ENCODE assay signal across 24 cellular contexts in genomic region chr2:27131429-27131828, GRCh38. TPM values are rescaled to one million over a fixed set of nuclear protein-coding genes. Genes with fewer than 3 reads are reported as not detected.
DNase-seq lines count a peak whose midpoint lies in the region; ATAC-seq, FAIRE-seq and TF ChIP-seq lines count a peak whose summit lies in the region.
"Had no signal": no experiment of that assay in that cellular context is flagged by ENCODE, and none has a peak within 500 bp of the region (broad histone marks: within the 10 kb centered on the region; RNA-seq: fewer than 3 reads in every experiment).

No MANE protein-coding gene starts in this region.

- in situ Hi-C loops in K562 (cut with MboI) = no loop called here

- H3K27ac ChIP-seq in CD4-positive, alpha-beta memory T cell (ENCODE audit: low read depth, low read length) = no peak overlapping the region
- H3K27ac ChIP-seq in K562 (ENCODE audit: extremely low read depth, low read depth, low read length) = no peak overlapping the region
- H3K27ac ChIP-seq: GM23248, HL-60 had no signal

- H3K4me1 Mint-ChIP-seq in activated T-cell treated with anti-CD3 and anti-CD28 coated beads, Interleukin-2, amount 50 U/mL, for 24 hours (ENCODE audit: low read depth) = peaks cover 18% of the 10 kb centered on the region
- H3K4me1 Mint-ChIP-seq in CD4-positive, alpha-beta memory T cell = peaks cover 14 to 38% (median 27%) of the 10 kb centered on the region in 4 donors
- peaks cover 14% of the 10 kb centered on the region for H3K4me1 Mint-ChIP-seq in nephron progenitor cell

- H3K27me3 Mint-ChIP-seq in activated T-cell treated with anti-CD3 and anti-CD28 coated beads, Interleukin-2, amount 50 U/mL, for 24 hours = no peaks in the 10 kb centered on the region
- H3K27me3 Mint-ChIP-seq in CD4-positive, alpha-beta memory T cell = no peaks in the 10 kb centered on the region
- H3K27me3 Mint-ChIP-seq in nephron progenitor cell (ENCODE audit: low read depth, poor library complexity) = peaks cover 4% of the 10 kb centered on the region

- H3K4me2 ChIP-seq in K562 (ENCODE audit: insufficient read depth, low read length) = no peak overlapping the region

- peaks cover 21% of the 10 kb centered on the region for H3K79me2 ChIP-seq in K562 (ENCODE audit: control insufficient read depth, insufficient read depth, low read length)

- H2AFZ ChIP-seq in K562 (ENCODE audit: low read depth, low read length) = no peak overlapping the region
- H2AFZ ChIP-seq: GM23248 had no signal

- H3K4me3 Mint-ChIP-seq in activated T-cell treated with anti-CD3 and anti-CD28 coated beads, Interleukin-2, amount 50 U/mL, for 24 hours = no peak overlapping the region
- H3K4me3 Mint-ChIP-seq in CD4-positive, alpha-beta memory T cell = peak overlapping the region in 3 of 8 donors; percentile 28 to 61 (median 35)
- H3K4me3 Mint-ChIP-seq in nephron progenitor cell = no peak overlapping the region

- POLR2A ChIA-PET in CD4-positive, alpha-beta memory T cell (lab: Charles Lee; ENCODE audit: partially characterized antibody) = interaction anchor here (5.8 kb wide), 1 partner anchor 7 kb away, joined by 99 read pairs; the partner anchor contains the start of gene ABHD1
- POLR2A ChIA-PET in K562 (lab: Yijun Ruan, JAX) = no interaction called here

- H3K36me3 ChIP-seq in CD4-positive, alpha-beta memory T cell (ENCODE audit: insufficient read depth, low read length) = peaks cover 23% of the 10 kb centered on the region
- H3K36me3 ChIP-seq in K562 (ENCODE audit: control insufficient read depth, insufficient read depth, low read length) = peaks cover 42% of the 10 kb centered on the region; the same call in 2 of the 3 replicates

- H4K20me1 ChIP-seq in K562 (replicated peaks; ENCODE audit: control insufficient read depth, insufficient read depth, low read length) = no peaks in the 10 kb centered on the region; the same call in 1 of the 2 replicates

- peaks cover 8% of the 10 kb centered on the region for H3K9me1 ChIP-seq in K562 (ENCODE audit: control insufficient read depth, insufficient read depth, low read length)

- TF ChIP-seq CTCF in K562 (IDR thresholded peaks at IDR 0.05 in 2 of 3, conservative IDR thresholded peaks at IDR 0.05 in 1 of 3; ENCODE audit: insufficient read depth in 2 of 3, low read depth in 1 of 3, low read length in 3 of 3) (no peak), nephron progenitor cell (IDR thresholded peaks at IDR 0.05) (no peak)

- TF ChIP-seq RAD21 in K562 (CRISPR knock-in tag; conservative IDR thresholded peaks at IDR 0.05 in 1 of 2, IDR thresholded peaks at IDR 0.05 in 1 of 2) = no peak

- no peaks in the 10 kb centered on the region for H3K27me3 ChIP-seq in CD4-positive, alpha-beta memory T cell (ENCODE audit: insufficient read depth, low read length)
- H3K27me3 ChIP-seq in K562 (ENCODE audit: control insufficient read depth in 2 of 2, insufficient read depth in 2 of 2, low read length in 2 of 2) = no peaks in the 10 kb centered on the region

- TF ChIP-seq EP300 in K562 (IDR thresholded peaks at IDR 0.05; ENCODE audit: low read length) = no peak

- H3K4me1 ChIP-seq in CD4-positive, alpha-beta memory T cell (ENCODE audit: insufficient read depth, low read length) = peaks cover 26% of the 10 kb centered on the region
- H3K4me1 ChIP-seq in K562 (replicated peaks in 1 of 2; ENCODE audit: control insufficient read depth in 2 of 2, insufficient read depth in 2 of 2, low read length in 2 of 2) = peaks cover 15 to 32% of the 10 kb centered on the region in 2 experiments; a peak in 4 of 5 replicates

- H3K9ac ChIP-seq in K562 (ENCODE audit: insufficient read depth in 1 of 2, low read depth in 2 of 2, low read length in 2 of 2) = no peak overlapping the region; a peak in 1 of 4 replicates
- H3K9ac ChIP-seq: GM23248 had no signal

- 94% methylated on average over 11 of the region's 11 CpGs for WGBS in K562 (ENCODE audit: insufficient coverage, low coverage, missing lambda C conversion rate)

- peak overlapping the region; percentile 68 for H3K27ac Mint-ChIP-seq in activated T-cell treated with anti-CD3 and anti-CD28 coated beads, Interleukin-2, amount 50 U/mL, for 24 hours
- peak overlapping the region in 4 of 7 donors; percentile 4 to 66 (median 58) for H3K27ac Mint-ChIP-seq in CD4-positive, alpha-beta memory T cell
- peak overlapping the region; percentile 25 for H3K27ac Mint-ChIP-seq in nephron progenitor cell

- H3K36me3 Mint-ChIP-seq in activated T-cell treated with anti-CD3 and anti-CD28 coated beads, Interleukin-2, amount 50 U/mL, for 24 hours (ENCODE audit: low read depth) = peaks cover 58% of the 10 kb centered on the region
- H3K36me3 Mint-ChIP-seq in CD4-positive, alpha-beta memory T cell = peaks cover 8 to 45% of the 10 kb centered on the region in 2 donors
- H3K36me3 Mint-ChIP-seq in nephron progenitor cell (ENCODE audit: low read depth) = peaks cover 14% of the 10 kb centered on the region

- CTCF ChIA-PET in CD4-positive, alpha-beta memory T cell (lab: Charles Lee; ENCODE audit: partially characterized antibody) = no interaction called here
- CTCF ChIA-PET in K562 (lab: Yijun Ruan, JAX; ENCODE audit: low intra/inter-chr PET ratio) = no interaction called here

- intact Hi-C loops in CD4-positive, alpha-beta memory T cell (cut with micrococcal nuclease) = loop anchor here (10.0 kb wide), 1 partner anchor 643 kb away; the partner anchor contains the start of gene MRPL33
- intact Hi-C loops in K562 (cut with micrococcal nuclease) = no loop called here

- H3K9me3 ChIP-seq in CD4-positive, alpha-beta memory T cell (ENCODE audit: control insufficient read depth in 1 of 2, low read length in 2 of 2) = no peaks in the 10 kb centered on the region
- H3K9me3 ChIP-seq in K562 (replicated peaks; ENCODE audit: control insufficient read depth, insufficient read depth, low read depth, low read length) = no peaks in the 10 kb centered on the region; the same call in 1 of the 2 replicates

- DNase-seq in activated T-cell treated with anti-CD3 and anti-CD28 coated beads, Interleukin-2, amount 50 U/mL, for 24 hours = no peak
- DNase-seq in activated T-cell treated with anti-CD3 and anti-CD28 coated beads, Interleukin-2, amount 50 U/mL, for 48 hours = no peak
- DNase-seq in CD4-positive, alpha-beta memory T cell = no peak
- no peak for DNase-seq in K562 (ENCODE audit: extremely low read depth in 1 of 4, low spot score in 3 of 4)
- no peak for DNase-seq in nephron progenitor cell
- DNase-seq: Calu3, DMS79, GM23248, KBM-7, NCI-H1048, NCI-H146, NCI-H2227 treated with DMSO at 0.1 percent for 48 hours, NCI-H524 treated with DMSO at 0.1 percent for 48 hours, RPMI8226 had no signal

- BruUV-seq in K562 (replicated peaks; lab: Mats Ljungman, UMichigan) = no TSS peak

- no peak for FAIRE-seq in K562 (lab: Jason Lieb, UNC)
- FAIRE-seq: GM12878, GM19239 had no signal

- no peak overlapping the region for H3K4me3 ChIP-seq in CD4-positive, alpha-beta memory T cell (ENCODE audit: low read length in 2 of 2)
- no peak overlapping the region for H3K4me3 ChIP-seq in K562
- H3K4me3 ChIP-seq: GM12878, GM23248 had no signal

- H3K9me3 Mint-ChIP-seq in activated T-cell treated with anti-CD3 and anti-CD28 coated beads, Interleukin-2, amount 50 U/mL, for 24 hours = no peaks in the 10 kb centered on the region
- H3K9me3 Mint-ChIP-seq in CD4-positive, alpha-beta memory T cell = peaks cover 0 to 1% (median 0%) of the 10 kb centered on the region in 8 donors
- H3K9me3 Mint-ChIP-seq in nephron progenitor cell = no peaks in the 10 kb centered on the region

- ATAC-seq in K562 (no peak), HG02840 (IDR thresholded peaks at IDR 0.05; ENCODE audit: low FRiP score, unreplicated experiment) (no peak), GM18873 (IDR thresholded peaks at IDR 0.05; ENCODE audit: low FRiP score, unreplicated experiment) (no peak), HG03521 (IDR thresholded peaks at IDR 0.05; ENCODE audit: unreplicated experiment) (no peak)
- ATAC-seq: GM12878 had no signal

- TF ChIP-seq POLR2A in K562 (conservative IDR thresholded peaks at IDR 0.05) = no peak

RNA-seq across cellular contexts. Expression of gene PREB, which starts 3.0 kb away (rescaled TPM):
- total RNA-seq in CD4-positive, alpha-beta memory T cell = 10 to 100 TPM; 64.5 to 65.3 TPM
- polyA plus RNA-seq in CD4-positive, alpha-beta memory T cell = 10 to 100 TPM; 65.5 to 74.2 TPM
- total RNA-seq in K562 (2011; cell fraction: chromatin; rRNA removed; ENCODE audit: low replicate concordance) = 43.3 and 114 TPM in 2 replicates
- 72.0 and 78.4 TPM in 2 replicates for total RNA-seq in K562 (2011; cell fraction: nucleolus; rRNA removed)
- total RNA-seq in K562 (2011; cell fraction: nucleoplasm; rRNA removed) = 43.7 and 58.3 TPM in 2 replicates
- total RNA-seq in K562 (2014; rRNA removed) (67.2 and 83.1 TPM in 2 replicates), K562 (2014; rRNA removed; fragmentation: Illumina TruSeq; extraction: Trizol) (32.5 and 44.3 TPM in 2 replicates), K562 (2015; rRNA removed; fragmentation: Illumina TruSeq; extraction: Trizol) (60.9 and 62.3 TPM in 2 replicates), K562 (2021) (74.8 and 79.1 TPM in 2 replicates)
- polyA plus RNA-seq in K562 (2011; rRNA removed) (77.9 and 87.2 TPM in 2 replicates), K562 (2014; fragmentation: Illumina TruSeq; extraction: Trizol) (78.8 and 84.2 TPM in 2 replicates), K562 (2014; fragmentation: Nextera tagmentation; extraction: Ambion mirVana) (10 to 100 TPM; 35.1 to 35.4 TPM), K562 (2014; rRNA removed) (74.8 and 78.8 TPM in 2 replicates)
- polyA plus RNA-seq in K562 (2011; cell fraction: cytosol; rRNA removed) = 91.7 and 112 TPM in 2 replicates
- 216 and 217 TPM in 2 replicates for polyA plus RNA-seq in K562 (2011; cell fraction: nucleus; rRNA removed)
- polyA plus RNA-seq in K562 (2012) = 51.7 and 87.9 TPM in 2 replicates
- 68.5 and 74.2 TPM in 2 replicates for polyA minus RNA-seq in K562 (2011; rRNA and poly(A)+ RNA removed)
- 22.8 and 23.0 TPM in 2 replicates for polyA minus RNA-seq in K562 (2011; cell fraction: cytosol; rRNA and poly(A)+ RNA removed)
- polyA minus RNA-seq in K562 (2011; cell fraction: nucleus; rRNA and poly(A)+ RNA removed) = 28.0 and 47.5 TPM in 2 replicates

RNA-seq across cellular contexts. Expression of gene PRR30, which starts 7.8 kb away (rescaled TPM):
- not detected for total RNA-seq in CD4-positive, alpha-beta memory T cell
- not detected for polyA plus RNA-seq in CD4-positive, alpha-beta memory T cell
- total RNA-seq in K562 (2011; cell fraction: chromatin; rRNA removed; ENCODE audit: low replicate concordance) = not detected in 2 replicates
- total RNA-seq in K562 (2011; cell fraction: nucleolus; rRNA removed) = not detected in 2 replicates
- total RNA-seq in K562 (2011; cell fraction: nucleoplasm; rRNA removed) = not detected in 2 replicates
- total RNA-seq in K562 (2014; rRNA removed) (not detected in 2 replicates), K562 (2014; rRNA removed; fragmentation: Illumina TruSeq; extraction: Trizol) (not detected in 2 replicates), K562 (2015; rRNA removed; fragmentation: Illumina TruSeq; extraction: Trizol) (not detected in 2 replicates), K562 (2021) (not detected in 2 replicates)
- polyA plus RNA-seq in K562 (2011; rRNA removed) (not detected in 2 replicates), K562 (2014; fragmentation: Illumina TruSeq; extraction: Trizol) (not detected in 2 replicates), K562 (2014; fragmentation: Nextera tagmentation; extraction: Ambion mirVana) (not detected), K562 (2014; rRNA removed) (not detected in 2 replicates)
- not detected in 2 replicates for polyA plus RNA-seq in K562 (2011; cell fraction: cytosol; rRNA removed)
- polyA plus RNA-seq in K562 (2011; cell fraction: nucleus; rRNA removed) = not detected in 2 replicates
- polyA plus RNA-seq in K562 (2012) = not detected in 2 replicates
- polyA minus RNA-seq in K562 (2011; rRNA and poly(A)+ RNA removed) = not detected in 2 replicates
- not detected in 2 replicates for polyA minus RNA-seq in K562 (2011; cell fraction: cytosol; rRNA and poly(A)+ RNA removed)
- polyA minus RNA-seq in K562 (2011; cell fraction: nucleus; rRNA and poly(A)+ RNA removed) = not detected in 2 replicates
- total RNA-seq: A172, Calu3, G401, GM12878, GM23248, M059J, OCI-LY7 had no signal
- polyA plus RNA-seq: GM12878, GM23248 had no signal

RNA-seq across cellular contexts. Expression of gene ABHD1, which starts 7.8 kb away (rescaled TPM):
- 1 to 10 TPM; 1.3 to 2.1 TPM for total RNA-seq in CD4-positive, alpha-beta memory T cell
- polyA plus RNA-seq in CD4-positive, alpha-beta memory T cell = 1 to 10 TPM in 1 of 2 donors, under 1 TPM in 1; 0.49 to 1.1 TPM
- 0.42 and 1.1 TPM in 2 replicates for total RNA-seq in K562 (2011; cell fraction: chromatin; rRNA removed; ENCODE audit: low replicate concordance)
- total RNA-seq in K562 (2011; cell fraction: nucleolus; rRNA removed) = 0.13 and 0.33 TPM in 2 replicates
- total RNA-seq in K562 (2011; cell fraction: nucleoplasm; rRNA removed) = 0.44 and 0.61 TPM in 2 replicates
- total RNA-seq in K562 (2014; rRNA removed) (0.20 TPM in 1 of 2 replicates, not detected in the other), K562 (2014; rRNA removed; fragmentation: Illumina TruSeq; extraction: Trizol) (not detected in 2 replicates), K562 (2015; rRNA removed; fragmentation: Illumina TruSeq; extraction: Trizol) (not detected in 2 replicates), K562 (2021) (0.18 TPM in 1 of 2 replicates, not detected in the other)
- polyA plus RNA-seq in K562 (2011; rRNA removed) (0.10 and 0.57 TPM in 2 replicates), K562 (2014; fragmentation: Illumina TruSeq; extraction: Trizol) (0.10 and 0.28 TPM in 2 replicates), K562 (2014; fragmentation: Nextera tagmentation; extraction: Ambion mirVana) (under 1 TPM in 1 of 2 experiments, not detected in 1; 0.11 TPM), K562 (2014; rRNA removed) (0.16 TPM in 1 of 2 replicates, not detected in the other)
- polyA plus RNA-seq in K562 (2011; cell fraction: cytosol; rRNA removed) = 0.06 and 0.16 TPM in 2 replicates
- 0.59 and 0.97 TPM in 2 replicates for polyA plus RNA-seq in K562 (2011; cell fraction: nucleus; rRNA removed)
- 0.43 and 0.60 TPM in 2 replicates for polyA plus RNA-seq in K562 (2012)
- 0.09 and 0.32 TPM in 2 replicates for polyA minus RNA-seq in K562 (2011; rRNA and poly(A)+ RNA removed)
- not detected in 2 replicates for polyA minus RNA-seq in K562 (2011; cell fraction: cytosol; rRNA and poly(A)+ RNA removed)
- polyA minus RNA-seq in K562 (2011; cell fraction: nucleus; rRNA and poly(A)+ RNA removed) = 0.11 and 0.13 TPM in 2 replicates
- total RNA-seq: G401, GM23248, OCI-LY7 had no signal
- polyA plus RNA-seq: GM23248 had no signal

RNA-seq across cellular contexts. Expression of gene CGREF1, which starts 12.5 kb away (rescaled TPM):
- total RNA-seq in CD4-positive, alpha-beta memory T cell = under 1 TPM in 1 of 2 experiments, not detected in 1; 0.47 TPM
- polyA plus RNA-seq in CD4-positive, alpha-beta memory T cell = under 1 TPM in 1 of 2 donors, not detected in 1; 0.36 TPM
- 0.33 and 1.5 TPM in 2 replicates for total RNA-seq in K562 (2011; cell fraction: chromatin; rRNA removed; ENCODE audit: low replicate concordance)
- 0.33 and 0.39 TPM in 2 replicates for total RNA-seq in K562 (2011; cell fraction: nucleolus; rRNA removed)
- total RNA-seq in K562 (2011; cell fraction: nucleoplasm; rRNA removed) = 0.99 TPM in 1 of 2 replicates, not detected in the other
- total RNA-seq in K562 (2014; rRNA removed) (0.50 and 0.53 TPM in 2 replicates), K562 (2014; rRNA removed; fragmentation: Illumina TruSeq; extraction: Trizol) (0.29 and 0.33 TPM in 2 replicates), K562 (2015; rRNA removed; fragmentation: Illumina TruSeq; extraction: Trizol) (0.22 and 0.41 TPM in 2 replicates), K562 (2021) (0.44 and 0.72 TPM in 2 replicates)
- polyA plus RNA-seq in K562 (2011; rRNA removed) (0.24 and 0.49 TPM in 2 replicates), K562 (2014; fragmentation: Illumina TruSeq; extraction: Trizol) (0.37 and 0.42 TPM in 2 replicates), K562 (2014; fragmentation: Nextera tagmentation; extraction: Ambion mirVana) (under 1 TPM; 0.07 to 0.10 TPM), K562 (2014; rRNA removed) (0.41 and 0.88 TPM in 2 replicates)
- 0.07 and 0.19 TPM in 2 replicates for polyA plus RNA-seq in K562 (2011; cell fraction: cytosol; rRNA removed)
- polyA plus RNA-seq in K562 (2011; cell fraction: nucleus; rRNA removed) = 0.46 and 0.48 TPM in 2 replicates
- polyA plus RNA-seq in K562 (2012) = 0.38 and 0.65 TPM in 2 replicates
- 0.11 TPM in 1 of 2 replicates, not detected in the other for polyA minus RNA-seq in K562 (2011; rRNA and poly(A)+ RNA removed)
- polyA minus RNA-seq in K562 (2011; cell fraction: cytosol; rRNA and poly(A)+ RNA removed) = not detected in 2 replicates
- 0.22 and 0.54 TPM in 2 replicates for polyA minus RNA-seq in K562 (2011; cell fraction: nucleus; rRNA and poly(A)+ RNA removed)
- total RNA-seq: GM12878, OCI-LY7 had no signal

RNA-seq across cellular contexts. Expression of gene TCF23, which starts 17.4 kb away (rescaled TPM):
- not detected for total RNA-seq in CD4-positive, alpha-beta memory T cell
- polyA plus RNA-seq in CD4-positive, alpha-beta memory T cell = not detected
- not detected in 2 replicates for total RNA-seq in K562 (2011; cell fraction: chromatin; rRNA removed; ENCODE audit: low replicate concordance)
- not detected in 2 replicates for total RNA-seq in K562 (2011; cell fraction: nucleolus; rRNA removed)
- total RNA-seq in K562 (2011; cell fraction: nucleoplasm; rRNA removed) = not detected in 2 replicates
- total RNA-seq in K562 (2014; rRNA removed) (not detected in 2 replicates), K562 (2014; rRNA removed; fragmentation: Illumina TruSeq; extraction: Trizol) (0.03 TPM in 1 of 2 replicates, not detected in the other), K562 (2015; rRNA removed; fragmentation: Illumina TruSeq; extraction: Trizol) (0.07 TPM in 1 of 2 replicates, not detected in the other), K562 (2021) (not detected in 2 replicates)
- polyA plus RNA-seq in K562 (2011; rRNA removed) (not detected in 2 replicates), K562 (2014; fragmentation: Illumina TruSeq; extraction: Trizol) (not detected in 2 replicates), K562 (2014; fragmentation: Nextera tagmentation; extraction: Ambion mirVana) (not detected), K562 (2014; rRNA removed) (not detected in 2 replicates)
- not detected in 2 replicates for polyA plus RNA-seq in K562 (2011; cell fraction: cytosol; rRNA removed)
- polyA plus RNA-seq in K562 (2011; cell fraction: nucleus; rRNA removed) = 0.03 TPM in 1 of 2 replicates, not detected in the other
- polyA plus RNA-seq in K562 (2012) = 0.07 TPM in 2 replicates
- polyA minus RNA-seq in K562 (2011; rRNA and poly(A)+ RNA removed) = not detected in 2 replicates
- not detected in 2 replicates for polyA minus RNA-seq in K562 (2011; cell fraction: cytosol; rRNA and poly(A)+ RNA removed)
- polyA minus RNA-seq in K562 (2011; cell fraction: nucleus; rRNA and poly(A)+ RNA removed) = not detected in 2 replicates
- total RNA-seq: A172, Calu3, G401, GM12878, GM23248, M059J had no signal
- polyA plus RNA-seq: GM12878, GM23248 had no signal
